ENCODE assay signal across 2 cellular contexts in the genomic region with DNA sequence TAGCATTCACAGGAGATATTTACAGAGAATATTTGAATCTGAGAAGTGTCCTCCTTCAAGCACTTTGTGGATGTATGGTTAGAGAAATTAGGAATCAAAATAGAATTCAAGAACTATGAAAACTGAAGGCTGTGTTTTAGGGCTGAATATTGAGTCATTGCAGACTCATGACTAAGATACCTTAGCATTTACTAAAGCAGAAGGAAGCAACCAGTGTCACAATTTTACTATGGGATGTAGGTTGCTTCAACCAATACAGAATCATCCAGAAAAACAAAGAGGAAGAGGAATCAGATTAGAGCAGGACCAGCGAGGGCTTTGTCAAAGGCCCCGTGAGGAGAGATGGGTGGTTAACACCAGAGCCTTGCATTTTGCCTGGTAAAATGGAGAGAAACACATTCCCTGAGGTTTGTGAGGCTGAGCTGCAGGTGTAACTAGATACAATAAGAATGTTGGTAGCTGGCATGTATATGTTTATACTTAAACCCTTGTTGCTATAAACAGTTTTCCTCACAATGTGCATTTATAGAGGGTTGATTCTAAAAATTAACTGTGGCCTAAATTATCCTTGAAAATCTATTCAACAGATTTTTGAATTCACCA.
TF ChIP-seq lines count a peak whose summit lies in the region.

No MANE protein-coding gene starts in this region.

TF ChIP-seq in HCT116, 20 proteins besides CTCF, POLR2A, EP300 and RAD21:
- TF ChIP-seq, protein P1, sequence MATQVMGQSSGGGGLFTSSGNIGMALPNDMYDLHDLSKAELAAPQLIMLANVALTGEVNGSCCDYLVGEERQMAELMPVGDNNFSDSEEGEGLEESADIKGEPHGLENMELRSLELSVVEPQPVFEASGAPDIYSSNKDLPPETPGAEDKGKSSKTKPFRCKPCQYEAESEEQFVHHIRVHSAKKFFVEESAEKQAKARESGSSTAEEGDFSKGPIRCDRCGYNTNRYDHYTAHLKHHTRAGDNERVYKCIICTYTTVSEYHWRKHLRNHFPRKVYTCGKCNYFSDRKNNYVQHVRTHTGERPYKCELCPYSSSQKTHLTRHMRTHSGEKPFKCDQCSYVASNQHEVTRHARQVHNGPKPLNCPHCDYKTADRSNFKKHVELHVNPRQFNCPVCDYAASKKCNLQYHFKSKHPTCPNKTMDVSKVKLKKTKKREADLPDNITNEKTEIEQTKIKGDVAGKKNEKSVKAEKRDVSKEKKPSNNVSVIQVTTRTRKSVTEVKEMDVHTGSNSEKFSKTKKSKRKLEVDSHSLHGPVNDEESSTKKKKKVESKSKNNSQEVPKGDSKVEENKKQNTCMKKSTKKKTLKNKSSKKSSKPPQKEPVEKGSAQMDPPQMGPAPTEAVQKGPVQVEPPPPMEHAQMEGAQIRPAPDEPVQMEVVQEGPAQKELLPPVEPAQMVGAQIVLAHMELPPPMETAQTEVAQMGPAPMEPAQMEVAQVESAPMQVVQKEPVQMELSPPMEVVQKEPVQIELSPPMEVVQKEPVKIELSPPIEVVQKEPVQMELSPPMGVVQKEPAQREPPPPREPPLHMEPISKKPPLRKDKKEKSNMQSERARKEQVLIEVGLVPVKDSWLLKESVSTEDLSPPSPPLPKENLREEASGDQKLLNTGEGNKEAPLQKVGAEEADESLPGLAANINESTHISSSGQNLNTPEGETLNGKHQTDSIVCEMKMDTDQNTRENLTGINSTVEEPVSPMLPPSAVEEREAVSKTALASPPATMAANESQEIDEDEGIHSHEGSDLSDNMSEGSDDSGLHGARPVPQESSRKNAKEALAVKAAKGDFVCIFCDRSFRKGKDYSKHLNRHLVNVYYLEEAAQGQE (IDR thresholded peaks at IDR 0.05; ENCODE audit: low read depth), result no peak
- no peak for TF ChIP-seq EZH2 (IDR thresholded peaks at IDR 0.05)
- no peak for TF ChIP-seq JUND (IDR thresholded peaks at IDR 0.05)
- no peak for TF ChIP-seq ZNF274 (IDR thresholded peaks at IDR 0.05; ENCODE audit: low read depth, low read length)

TF ChIP-seq in SK-N-SH treated with all-trans-retinoic acid at 6 μM for 48 hours, 23 proteins besides CTCF, POLR2A, EP300 and RAD21 (continued from another document):
- TF ChIP-seq, protein P2, sequence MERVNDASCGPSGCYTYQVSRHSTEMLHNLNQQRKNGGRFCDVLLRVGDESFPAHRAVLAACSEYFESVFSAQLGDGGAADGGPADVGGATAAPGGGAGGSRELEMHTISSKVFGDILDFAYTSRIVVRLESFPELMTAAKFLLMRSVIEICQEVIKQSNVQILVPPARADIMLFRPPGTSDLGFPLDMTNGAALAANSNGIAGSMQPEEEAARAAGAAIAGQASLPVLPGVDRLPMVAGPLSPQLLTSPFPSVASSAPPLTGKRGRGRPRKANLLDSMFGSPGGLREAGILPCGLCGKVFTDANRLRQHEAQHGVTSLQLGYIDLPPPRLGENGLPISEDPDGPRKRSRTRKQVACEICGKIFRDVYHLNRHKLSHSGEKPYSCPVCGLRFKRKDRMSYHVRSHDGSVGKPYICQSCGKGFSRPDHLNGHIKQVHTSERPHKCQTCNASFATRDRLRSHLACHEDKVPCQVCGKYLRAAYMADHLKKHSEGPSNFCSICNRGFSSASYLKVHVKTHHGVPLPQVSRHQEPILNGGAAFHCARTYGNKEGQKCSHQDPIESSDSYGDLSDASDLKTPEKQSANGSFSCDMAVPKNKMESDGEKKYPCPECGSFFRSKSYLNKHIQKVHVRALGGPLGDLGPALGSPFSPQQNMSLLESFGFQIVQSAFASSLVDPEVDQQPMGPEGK (CRISPR knock-in tag; IDR thresholded peaks at IDR 0.05; ENCODE audit: borderline replicate concordance), result no peak
- TF ChIP-seq ESRRG (CRISPR knock-in tag; IDR thresholded peaks at IDR 0.05), result no peak
- TF ChIP-seq, protein P3, sequence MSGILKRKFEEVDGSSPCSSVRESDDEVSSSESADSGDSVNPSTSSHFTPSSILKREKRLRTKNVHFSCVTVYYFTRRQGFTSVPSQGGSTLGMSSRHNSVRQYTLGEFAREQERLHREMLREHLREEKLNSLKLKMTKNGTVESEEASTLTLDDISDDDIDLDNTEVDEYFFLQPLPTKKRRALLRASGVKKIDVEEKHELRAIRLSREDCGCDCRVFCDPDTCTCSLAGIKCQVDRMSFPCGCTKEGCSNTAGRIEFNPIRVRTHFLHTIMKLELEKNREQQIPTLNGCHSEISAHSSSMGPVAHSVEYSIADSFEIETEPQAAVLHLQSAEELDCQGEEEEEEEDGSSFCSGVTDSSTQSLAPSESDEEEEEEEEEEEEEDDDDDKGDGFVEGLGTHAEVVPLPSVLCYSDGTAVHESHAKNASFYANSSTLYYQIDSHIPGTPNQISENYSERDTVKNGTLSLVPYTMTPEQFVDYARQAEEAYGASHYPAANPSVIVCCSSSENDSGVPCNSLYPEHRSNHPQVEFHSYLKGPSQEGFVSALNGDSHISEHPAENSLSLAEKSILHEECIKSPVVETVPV (CRISPR knock-in tag; IDR thresholded peaks at IDR 0.05), result no peak
- TF ChIP-seq ZFP3 (CRISPR knock-in tag; IDR thresholded peaks at IDR 0.05), result no peak
